Comparison of ENCODE assay signal across 8 cellular contexts in the genomic region with DNA sequence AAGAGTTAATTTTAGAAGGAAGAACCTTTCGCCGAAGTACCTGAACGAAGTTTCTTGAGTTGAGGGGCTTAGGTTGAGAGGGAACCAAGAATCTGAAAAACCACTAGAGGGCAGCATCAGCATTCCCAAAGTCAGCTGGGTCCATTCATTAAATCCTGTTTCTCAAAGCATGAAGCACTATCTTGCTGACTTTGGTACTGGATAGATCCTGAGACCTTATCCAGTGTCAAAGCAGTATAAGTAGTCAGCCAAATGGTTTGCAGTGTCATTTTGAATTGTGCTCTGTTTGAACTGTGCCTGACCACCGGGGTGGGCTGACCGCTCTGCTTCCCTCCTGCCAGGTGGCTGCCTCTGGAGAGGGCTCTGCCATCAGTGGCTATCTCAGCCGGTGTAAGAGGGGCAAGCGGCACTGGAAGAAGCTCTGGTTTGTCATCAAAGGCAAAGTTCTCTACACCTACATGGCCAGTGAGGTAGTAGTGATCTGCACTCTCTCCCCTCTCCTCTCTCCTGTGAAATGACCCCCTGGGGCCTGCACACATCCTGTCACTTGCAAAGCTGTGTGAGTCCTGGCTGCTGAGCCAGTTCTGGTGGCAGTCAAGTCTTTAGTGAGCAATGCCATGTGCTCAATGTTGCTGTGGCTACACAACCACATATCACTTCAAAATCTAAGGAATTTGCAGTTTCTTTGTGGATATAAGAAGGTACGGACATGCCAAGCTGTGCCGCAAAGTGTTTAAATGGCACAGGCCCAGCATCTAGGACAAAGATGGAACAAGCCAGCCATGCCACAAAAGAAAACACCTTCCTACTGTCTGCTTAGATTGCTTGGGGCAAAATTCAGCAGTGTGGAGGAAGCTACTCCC. TPM values are rescaled to one million over a fixed set of nuclear protein-coding genes. Genes with fewer than 3 reads are reported as not detected.
A peak's percentile ranks its signal among the peaks of the same experiment; 100 is the strongest.
DNase-seq lines count a peak whose midpoint lies in the region; ATAC-seq and TF ChIP-seq lines count a peak whose summit lies in the region.

No MANE protein-coding gene starts in this region.

- H3K36me3 ChIP-seq in kidney epithelial cell (ENCODE audit: control insufficient read depth, insufficient read depth, low read length) (no peaks in the 10 kb centered on the region), transverse colon (no peaks in the 10 kb centered on the region)

- peak; percentile 89 for TF ChIP-seq CTCF in H9 (conservative IDR thresholded peaks at IDR 0.05)
- peak; percentile 85 for TF ChIP-seq CTCF in MCF 10A (IDR thresholded peaks at IDR 0.05; ENCODE audit: unreplicated experiment)
- TF ChIP-seq CTCF in kidney epithelial cell (IDR thresholded peaks at IDR 0.05; ENCODE audit: insufficient read depth, low read length, poor library complexity, severe bottlenecking): peak; percentile 72
- TF ChIP-seq CTCF in transverse colon (IDR thresholded peaks at IDR 0.05): peak; percentile 57 to 74 (median 67)

- no peak overlapping the region for H4K8ac ChIP-seq in H9 (replicated peaks; ENCODE audit: insufficient read length, low read depth, low read length)

- no peak overlapping the region for H2AK5ac ChIP-seq in H9 (ENCODE audit: insufficient read length, low read length)

- H3K4me3 Mint-ChIP-seq in H9: no peak overlapping the region
- H3K4me3 Mint-ChIP-seq in MCF 10A (ENCODE audit: unreplicated experiment): no peak overlapping the region

- no peak overlapping the region for H3K27ac ChIP-seq in H9 (ENCODE audit: insufficient read length, low read depth, low read length)
- no peak overlapping the region for H3K27ac ChIP-seq in transverse colon

- no peak for ATAC-seq in HG03469 (IDR thresholded peaks at IDR 0.05; ENCODE audit: unreplicated experiment)
- ATAC-seq in HG03457 (IDR thresholded peaks at IDR 0.05; ENCODE audit: unreplicated experiment): no peak

- H3K27me3 ChIP-seq in H9 (ENCODE audit: insufficient read depth, low read length) (no peaks in the 10 kb centered on the region), kidney epithelial cell (ENCODE audit: control insufficient read depth, insufficient read depth, low read length) (peaks cover 8% of the 10 kb centered on the region), transverse colon (no peaks in the 10 kb centered on the region)

- TF ChIP-seq POLR2A in transverse colon (IDR thresholded peaks at IDR 0.05): no peak

- H3K4me1 ChIP-seq in H9 (ENCODE audit: insufficient read depth, low read length) (peaks cover 4% of the 10 kb centered on the region; the same call in 1 of the 2 replicates), transverse colon (peaks cover 0 to 4% (median 0%) of the 10 kb centered on the region in 4 donors)

- in situ Hi-C loops in transverse colon (cut with MboI; ENCODE audit: low pct_ligation_motif_present in 1 of 4, low pct_unique_long_range_greater_than_20kb in 1 of 4, low sequenced_read_pairs in 3 of 4): loop anchor here in 3 of 4 donors (10.0 kb wide), 2 partner anchors 131 to 251 kb away; a partner anchor contains a TSS

- CTCF ChIA-PET in MCF 10A (lab: Yijun Ruan, JAX): interaction anchor here (0.5 to 3.4 kb wide), 26 partner anchors 8 to 1426 kb away, joined by 3 to 13 read pairs (median 4); a partner anchor contains a TSS

- H3K79me1 ChIP-seq in H9 (ENCODE audit: insufficient read depth, low read depth, low read length, poor library complexity, severe bottlenecking): no peaks in the 10 kb centered on the region

- H3K4me3 ChIP-seq in kidney epithelial cell (ENCODE audit: low read depth, low read length): no peak overlapping the region
- no peak overlapping the region for H3K4me3 ChIP-seq in transverse colon

- no peaks in the 10 kb centered on the region for H3K9me3 ChIP-seq in H9 (ENCODE audit: control insufficient read depth, low read depth, low read length)
- H3K9me3 ChIP-seq in transverse colon: no peaks in the 10 kb centered on the region

- no peaks in the 10 kb centered on the region; a peak in 1 of 7 replicates for H3K36me3 Mint-ChIP-seq in H9 (ENCODE audit: insufficient read depth in 1 of 3, low read depth in 3 of 3)
- H3K36me3 Mint-ChIP-seq in MCF 10A (ENCODE audit: insufficient read depth, unreplicated experiment): no peaks in the 10 kb centered on the region

- no peak overlapping the region for H3T11ph ChIP-seq in H9 (ENCODE audit: low read length)

- H3K27ac Mint-ChIP-seq in H9: peak overlapping the region in 1 of 3 experiments; percentile 46; a peak in 1 of 7 replicates
- H3K27ac Mint-ChIP-seq in MCF 10A (ENCODE audit: low read depth, unreplicated experiment): no peak overlapping the region

- no peak overlapping the region for H3K4me2 ChIP-seq in H9 (ENCODE audit: insufficient read depth, insufficient read length, low read length)

- no peak overlapping the region for H3K9ac ChIP-seq in H9 (ENCODE audit: extremely low read depth, insufficient read length, low read length)

- no peaks in the 10 kb centered on the region for H3K79me2 ChIP-seq in H9 (ENCODE audit: insufficient read depth, low read length)

- H2BK12ac ChIP-seq in H9 (ENCODE audit: insufficient read length, low read depth, low read length): no peak overlapping the region

- H3K9me3 Mint-ChIP-seq in H9 (no peaks in the 10 kb centered on the region), MCF 10A (ENCODE audit: unreplicated experiment) (no peaks in the 10 kb centered on the region)

- H3K18ac ChIP-seq in H9 (ENCODE audit: insufficient read length, low read depth, low read length): no peak overlapping the region

- no peak overlapping the region for H2BK15ac ChIP-seq in H9 (ENCODE audit: low read depth, low read length)

- H2AFZ ChIP-seq in H9 (ENCODE audit: low read length): no peak overlapping the region

- H2BK120ac ChIP-seq in H9 (ENCODE audit: low read depth, low read length, poor library complexity, severe bottlenecking): no peak overlapping the region

- no peak overlapping the region for H2BK5ac ChIP-seq in H9 (ENCODE audit: insufficient read length, low read length)

- DNase-seq in D341Med (ENCODE audit: low spot score) (peak; percentile 69), H9 (peak; percentile 52), NCI-H748 treated with DMSO at 0.1 percent for 48 hours (lab: John Stamatoyannopoulos, UW) (peak; percentile 32), MCF 10A (ENCODE audit: unreplicated experiment) (peak; percentile 70), kidney epithelial cell (ENCODE audit: low read depth) (peak; percentile 28), transverse colon (peak; percentile 31)

- TF ChIP-seq EP300 in transverse colon (IDR thresholded peaks at IDR 0.05; ENCODE audit: low read depth): no peak

- H3K14ac ChIP-seq in H9 (ENCODE audit: insufficient read depth, low read length): no peak overlapping the region

- no peak overlapping the region for H3K23ac ChIP-seq in H9 (ENCODE audit: insufficient read length, low read depth, low read length)

- no peak overlapping the region for H4K5ac ChIP-seq in H9 (ENCODE audit: insufficient read length, low read depth, low read length)

- H3K4me1 Mint-ChIP-seq in H9 (peaks cover 18 to 29% of the 10 kb centered on the region in 2 experiments), MCF 10A (ENCODE audit: insufficient read depth, unreplicated experiment) (no peaks in the 10 kb centered on the region)

- BruUV-seq in MCF 10A (replicated peaks; lab: Mats Ljungman, UMichigan): no TSS peak

- H3K56ac ChIP-seq in H9 (ENCODE audit: insufficient read length, low read depth, low read length): no peak overlapping the region

- no peaks in the 10 kb centered on the region for H3K27me3 Mint-ChIP-seq in H9 (ENCODE audit: low read depth)
- no peaks in the 10 kb centered on the region for H3K27me3 Mint-ChIP-seq in MCF 10A (ENCODE audit: insufficient read depth, unreplicated experiment)

- no peak overlapping the region for H2BK20ac ChIP-seq in H9 (ENCODE audit: low read depth, low read length, poor library complexity, severe bottlenecking)

- no peak overlapping the region for H3K4ac ChIP-seq in H9 (ENCODE audit: low read depth, low read length)

- H3K23me2 ChIP-seq in H9 (ENCODE audit: insufficient read length, low read depth, low read length, poor library complexity, severe bottlenecking): no peaks in the 10 kb centered on the region

- POLR2A ChIA-PET in MCF 10A (lab: Yijun Ruan, JAX): interaction anchor here (0.7 to 1.7 kb wide), 3 partner anchors 139 to 747 kb away, joined by 3 to 5 read pairs (median 3); a partner anchor contains a TSS

- H4K20me1 ChIP-seq in H9 (ENCODE audit: control insufficient read depth, insufficient read depth, insufficient read length): no peaks in the 10 kb centered on the region

- no peak overlapping the region for H4K91ac ChIP-seq in H9 (ENCODE audit: insufficient read length, low read depth, low read length)

- WGBS in H9 (ENCODE audit: extremely low coverage, insufficient read length, low lambda C conversion rate): no CpG with 5 or more reads among the region's 9 CpGs
- WGBS in transverse colon (ENCODE audit: low coverage in 1 of 2), 2 donors: 28 to 68% methylated on average over 3 to 9 of the region's 9 CpGs

- intact Hi-C loops in MCF 10A (cut with micrococcal nuclease): loop anchor here (5.0 kb wide), 4 partner anchors 106 to 281 kb away; a partner anchor contains a TSS
- intact Hi-C loops in transverse colon (cut with DNase I; ENCODE audit: low total_unique reads): no loop called here

RNA-seq across cellular contexts. Expression of a gene that starts 21.4 kb away (rescaled TPM):
- total RNA-seq in H9 (2021) (38.2 and 38.5 TPM in 2 replicates), MCF 10A (2022) (42.4 and 45.2 TPM in 2 replicates), kidney epithelial cell (30.7 and 33.6 TPM in 2 replicates), transverse colon (10 to 100 TPM; 32.2 to 60.6 (median 47.8) TPM)
